Comparison of ENCODE assay signal across 8 cellular contexts in the genomic region with DNA sequence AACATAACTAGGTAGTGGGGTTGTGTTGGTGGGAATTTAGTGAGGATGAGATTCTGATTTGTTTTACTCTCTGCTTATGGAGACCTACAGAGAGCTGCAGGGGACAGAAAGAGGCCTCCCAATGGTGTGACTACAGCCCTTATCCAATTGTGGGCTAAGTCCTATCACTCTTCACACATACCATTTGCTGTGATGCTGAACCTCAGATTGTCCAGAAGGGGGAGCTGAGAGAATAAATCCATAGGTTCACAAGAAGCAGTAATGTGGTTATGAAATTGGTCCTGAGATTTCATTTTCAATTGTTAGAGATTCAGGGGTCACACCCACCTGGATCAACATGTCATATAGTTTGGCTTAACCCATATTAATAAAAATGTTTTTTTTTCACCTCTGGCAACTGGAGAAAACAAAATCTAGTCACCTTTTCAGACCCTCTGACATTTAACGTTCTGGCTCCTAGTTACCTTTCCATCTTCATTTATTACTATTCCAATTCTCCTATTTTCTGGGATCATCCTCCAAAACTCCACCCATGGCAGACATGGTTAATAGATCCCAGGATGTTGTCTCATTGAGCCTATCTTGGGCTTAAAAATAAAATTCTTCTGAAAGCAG. TPM values are rescaled to one million over a fixed set of nuclear protein-coding genes. Genes with fewer than 3 reads are reported as not detected.
DNase-seq lines count a peak whose midpoint lies in the region; ATAC-seq, FAIRE-seq and TF ChIP-seq lines count a peak whose summit lies in the region.

No MANE protein-coding gene starts in this region.

- H2AFZ ChIP-seq in neural progenitor cell (replicated peaks), result no peak overlapping the region

- H3K4me2 ChIP-seq in neural progenitor cell, result no peak overlapping the region

- H3K9me3 ChIP-seq in neural progenitor cell (ENCODE audit: low read depth), result no peaks in the 10 kb centered on the region

- H3K4me1 ChIP-seq in neural progenitor cell, result no peaks in the 10 kb centered on the region

- ATAC-seq in GM21717 (IDR thresholded peaks at IDR 0.05; ENCODE audit: unreplicated experiment) (peak; percentile 63), HG02981 (IDR thresholded peaks at IDR 0.05; ENCODE audit: unreplicated experiment) (no peak)

- H3K9ac ChIP-seq in neural progenitor cell, result no peak overlapping the region

- no peak overlapping the region for H3K4me3 Mint-ChIP-seq in neural progenitor cell

- H3K9me3 Mint-ChIP-seq in neural progenitor cell, result peaks cover 3% of the 10 kb centered on the region

- H3K36me3 ChIP-seq in neural progenitor cell, result no peaks in the 10 kb centered on the region

- H3K27me3 ChIP-seq in neural progenitor cell, result no peaks in the 10 kb centered on the region

- no peaks in the 10 kb centered on the region for H4K20me1 ChIP-seq in neural progenitor cell (ENCODE audit: low read depth)

- no peaks in the 10 kb centered on the region for H3K36me3 Mint-ChIP-seq in neural progenitor cell

- no peak overlapping the region for H3K27ac ChIP-seq in neural progenitor cell

- H3K79me2 ChIP-seq in neural progenitor cell (ENCODE audit: low read depth), result no peaks in the 10 kb centered on the region

- peaks cover 10% of the 10 kb centered on the region for H3K27me3 Mint-ChIP-seq in neural progenitor cell (ENCODE audit: insufficient read depth, low read depth)

- FAIRE-seq in GM12891 (lab: Jason Lieb, UNC), result no peak

- TF ChIP-seq CTCF in cardiac fibroblast (IDR thresholded peaks at IDR 0.05; ENCODE audit: low read depth, low read length) (peak; percentile 75), neural progenitor cell (IDR thresholded peaks at IDR 0.05) (peak; percentile 72)

- H3K4me3 ChIP-seq in cardiac fibroblast (replicated peaks in 1 of 2; ENCODE audit: low read depth in 2 of 2, low read length in 2 of 2) (no peak overlapping the region), neural progenitor cell (no peak overlapping the region)

- H3K27ac Mint-ChIP-seq in neural progenitor cell, result no peak overlapping the region

- DNase-seq in CMK (ENCODE audit: low read depth), result peak; percentile 32
- DNase-seq in NCI-H345 treated with DMSO at 0.1 percent for 48 hours (lab: John Stamatoyannopoulos, UW; ENCODE audit: unreplicated experiment), result peak; percentile 13
- DNase-seq in cardiac fibroblast (ENCODE audit: low read depth in 2 of 2), result peak; percentile 56 to 64
- DNase-seq in neural progenitor cell (ENCODE audit: low spot score), result peak; percentile 64
- no peak for DNase-seq in GM12891 (ENCODE audit: insufficient read length, low spot score)
- no peak for DNase-seq in stimulated activated CD4-positive, alpha-beta T cell treated with anti-CD3 and anti-CD28 coated beads, Interleukin-4, amount 100 ng/mL, for 4 hours

- TF ChIP-seq POLR2A in GM12891 (IDR thresholded peaks at IDR 0.05; ENCODE audit: low read depth, low read length), result no peak

- H3F3A ChIP-seq in neural progenitor cell (ENCODE audit: low read depth), result no peaks in the 10 kb centered on the region

- no peaks in the 10 kb centered on the region for H3K4me1 Mint-ChIP-seq in neural progenitor cell

TF ChIP-seq in GM12891, 5 proteins besides CTCF, POLR2A, EP300 and RAD21:
- TF ChIP-seq SPI1 (IDR thresholded peaks at IDR 0.05; ENCODE audit: low read depth, low read length), result no peak
- TF ChIP-seq POU2F2 (IDR thresholded peaks at IDR 0.05; ENCODE audit: low read depth, low read length), result no peak
- TF ChIP-seq POLR2AphosphoS5 (IDR thresholded peaks at IDR 0.05; ENCODE audit: low read depth, low read length), result no peak
- TF ChIP-seq TAF1 (IDR thresholded peaks at IDR 0.05; ENCODE audit: low read depth, low read length), result no peak
- no peak for TF ChIP-seq PAX5 (IDR thresholded peaks at IDR 0.05; ENCODE audit: insufficient read depth, low read length, severe bottlenecking)

RNA-seq across cellular contexts. Expression of gene PTPN5, which starts 53.3 kb away (rescaled TPM):
- total RNA-seq in neural progenitor cell (ENCODE audit: low replicate concordance), result 8.5 and 15.8 TPM in 2 replicates
- polyA plus RNA-seq in GM12891 (2012; ENCODE audit: low read depth, missing spikeins), result not detected

Comparison
In these comparisons a context has a peak if more than half of its experiments do, and no peak if none do; other contexts are left out.
1. DNase-seq: peak in CMK (single experiment), NCI-H345 treated with DMSO at 0.1 percent for 48 hours (single experiment), cardiac fibroblast (2 of 2) and neural progenitor cell (single experiment); none in GM12891 (single experiment) and stimulated activated CD4-positive, alpha-beta T cell treated with anti-CD3 and anti-CD28 coated beads, Interleukin-4, amount 100 ng/mL, for 4 hours (0 of 2).